In genomic region chr11:63813035-63813562, GRCh38 we compare ENCODE assay signal across 8 cellular contexts. TPM values are rescaled to one million over a fixed set of nuclear protein-coding genes. Genes with fewer than 3 reads are reported as not detected.
A peak's percentile ranks its signal among the peaks of the same experiment; 100 is the strongest.
DNase-seq lines count a peak whose midpoint lies in the region; ATAC-seq and TF ChIP-seq lines count a peak whose summit lies in the region.

Gene SPINDOC (plus strand): TSS chr11:63813456. CDS start chr11:63813687, 231 bp downstream.

- DNase-seq in NCI-H1436 (lab: John Stamatoyannopoulos, UW) (peak; percentile 79), T1000 (lab: John Stamatoyannopoulos, UW) (peak; percentile 69), astrocyte of the hippocampus (ENCODE audit: low read depth, low spot score) (peak; percentile 93), hepatocyte (ENCODE audit: low spot score) (peak; percentile 86), renal cortical epithelial cell (ENCODE audit: low read depth) (no peak)

- TF ChIP-seq CTCF in hepatocyte (IDR thresholded peaks at IDR 0.05; ENCODE audit: poor library complexity), result no peak

- H4K20me1 ChIP-seq in hepatocyte (ENCODE audit: insufficient read depth, poor library complexity, severe bottlenecking), result peaks cover 37% of the 10 kb centered on the region

- no peaks in the 10 kb centered on the region for H3K9me3 ChIP-seq in hepatocyte (ENCODE audit: low read depth)

- ATAC-seq in GM18498 (IDR thresholded peaks at IDR 0.05; ENCODE audit: unreplicated experiment) (peak; percentile 88), HG02798 (IDR thresholded peaks at IDR 0.05; ENCODE audit: poor library complexity, unreplicated experiment) (peak; percentile 87), GM18858 (IDR thresholded peaks at IDR 0.05; ENCODE audit: unreplicated experiment) (no peak)

- peak within 1 kb of the TSS; percentile 96 for H2AFZ ChIP-seq in hepatocyte

- peaks cover 48% of the 10 kb centered on the region for H3K79me2 ChIP-seq in hepatocyte

- H3K4me2 ChIP-seq in hepatocyte, result peak within 1 kb of the TSS; percentile 97

- WGBS in hepatocyte (ENCODE audit: low lambda C conversion rate, missing lambda C conversion rate), result under 1% methylated on average over 25 of the region's 65 CpGs

- H3K9me2 ChIP-seq in hepatocyte (replicated peaks; ENCODE audit: insufficient read depth), result no peaks in the 10 kb centered on the region

- peak within 1 kb of the TSS; percentile 97 for H3K4me3 ChIP-seq in hepatocyte

- H3K27ac ChIP-seq in hepatocyte, result peak within 1 kb of the TSS; percentile 84

- no peaks in the 10 kb centered on the region for H3K36me3 ChIP-seq in hepatocyte (replicated peaks; ENCODE audit: insufficient read depth, low read depth)

- no peaks in the 10 kb centered on the region for H3K27me3 ChIP-seq in hepatocyte

- H3K4me1 ChIP-seq in hepatocyte (ENCODE audit: insufficient read depth), result peaks cover 12% of the 10 kb centered on the region

RNA-seq across cellular contexts. Expression of gene SPINDOC, which starts in this region (rescaled TPM):
- total RNA-seq in hepatocyte (24.0 and 25.2 TPM in 2 replicates), renal cortical epithelial cell (11.8 and 12.6 TPM in 2 replicates)
- polyA plus RNA-seq in hepatocyte, result 5.4 and 9.9 TPM in 2 replicates
